ENCODE assay signal across 25 cellular contexts in genomic region chr21:29473808-29474207, GRCh38.
"Had no signal": no experiment of that assay in that cellular context is flagged by ENCODE, and none has a peak within 500 bp of the region (broad histone marks: within the 10 kb centered on the region; RNA-seq: fewer than 3 reads in every experiment).

No MANE protein-coding gene starts in this region.

- H3K4me3 Mint-ChIP-seq: dendritic cell treated with granulocyte-macrophage colony-stimulating factor and Interleukin-4, amounts not matched to agents 40 ng/mL and 50 ng/mL, for 4 days; endodermal cell; naive thymus-derived CD8-positive, alpha-beta T cell; stimulated activated memory B cell treated with anti-CD40 and anti-IgM and Interleukin-4, amounts not matched to agents 10 μg/mL and 1 μg/mL and 100 μg/mL, for 72 hours; stimulated activated naive CD8-positive, alpha-beta T cell treated with anti-CD3 and anti-CD28 coated beads, Interleukin-15, Interleukin-2, amounts not matched to agents 100 ng/mL and 50 ng/mL, for 24 hours had no signal

- H3K4me1 ChIP-seq: colonic mucosa, gastrocnemius medialis, lower lobe of right lung, parathyroid adenoma had no signal

- H3K27ac Mint-ChIP-seq: dendritic cell treated with granulocyte-macrophage colony-stimulating factor and Interleukin-4, amounts not matched to agents 40 ng/mL and 50 ng/mL, for 4 days; endodermal cell; progenitor cell of endocrine pancreas; stimulated activated memory B cell treated with anti-CD40 and anti-IgM and Interleukin-4, amounts not matched to agents 10 μg/mL and 1 μg/mL and 100 μg/mL, for 72 hours; stimulated activated naive CD8-positive, alpha-beta T cell treated with anti-CD3 and anti-CD28 coated beads, Interleukin-15, Interleukin-2, amounts not matched to agents 100 ng/mL and 50 ng/mL, for 24 hours had no signal

- DNase-seq: colonic mucosa; effector CD8-positive, alpha-beta T cell; endodermal cell; foreskin fibroblast; gastrocnemius medialis; heart right ventricle; hippocampal formation; left cardiac atrium; left ventricle myocardium inferior; lower lobe of right lung; naive thymus-derived CD8-positive, alpha-beta T cell; stimulated activated CD4-positive, alpha-beta T cell treated with anti-CD3 and anti-CD28 coated beads, Interleukin-2, amount 100 ng/mL, for 24 hours; stimulated activated CD4-positive, alpha-beta T cell treated with anti-CD3 and anti-CD28 coated beads, Interleukin-4, amount 100 ng/mL, for 24 hours; upper lobe of right lung had no signal

- H3K27me3 ChIP-seq: colonic mucosa, gastrocnemius medialis, heart right ventricle, tibial nerve, upper lobe of right lung, vagina had no signal

- H3K9me3 Mint-ChIP-seq: dendritic cell treated with granulocyte-macrophage colony-stimulating factor and Interleukin-4, amounts not matched to agents 40 ng/mL and 50 ng/mL, for 4 days; endodermal cell; stimulated activated memory B cell treated with anti-CD40 and anti-IgM and Interleukin-4, amounts not matched to agents 10 μg/mL and 1 μg/mL and 100 μg/mL, for 72 hours; stimulated activated naive CD8-positive, alpha-beta T cell treated with anti-CD3 and anti-CD28 coated beads, Interleukin-15, Interleukin-2, amounts not matched to agents 100 ng/mL and 50 ng/mL, for 24 hours had no signal

- H3K27me3 Mint-ChIP-seq: dendritic cell treated with granulocyte-macrophage colony-stimulating factor and Interleukin-4, amounts not matched to agents 40 ng/mL and 50 ng/mL, for 4 days; naive thymus-derived CD8-positive, alpha-beta T cell; progenitor cell of endocrine pancreas; stimulated activated memory B cell treated with anti-CD40 and anti-IgM and Interleukin-4, amounts not matched to agents 10 μg/mL and 1 μg/mL and 100 μg/mL, for 72 hours; stimulated activated naive CD8-positive, alpha-beta T cell treated with anti-CD3 and anti-CD28 coated beads, Interleukin-15, Interleukin-2, amounts not matched to agents 100 ng/mL and 50 ng/mL, for 24 hours had no signal

- H3K36me3 ChIP-seq: colonic mucosa, gastrocnemius medialis, heart right ventricle, left ventricle myocardium inferior, lower lobe of right lung, thoracic aorta, tibial nerve, upper lobe of right lung, vagina had no signal

- H3K9me3 ChIP-seq: colonic mucosa, gastrocnemius medialis, left ventricle myocardium inferior, lower lobe of right lung, thoracic aorta, tibial nerve, upper lobe of right lung, vagina had no signal

- H3K4me3 ChIP-seq: colonic mucosa, gastrocnemius medialis, heart right ventricle, left ventricle myocardium inferior, lower lobe of right lung, thoracic aorta, tibial nerve, upper lobe of right lung, vagina had no signal

- ATAC-seq: esophagus mucosa; gastrocnemius medialis; heart right ventricle; left cardiac atrium; lower lobe of right lung; naive thymus-derived CD8-positive, alpha-beta T cell; sciatic nerve; stimulated activated memory B cell treated with anti-CD40 and anti-IgM and Interleukin-4, amounts not matched to agents 10 μg/mL and 1 μg/mL and 100 μg/mL, for 72 hours; upper lobe of right lung had no signal

- H3K27ac ChIP-seq: colonic mucosa, epithelial cell of prostate, gastrocnemius medialis, heart right ventricle, left ventricle myocardium inferior, lower lobe of right lung, parathyroid adenoma, thoracic aorta, tibial nerve, upper lobe of right lung, vagina had no signal
